ENCODE assay signal across 9 cellular contexts in genomic region chr9:68844623-68845612, GRCh38.
DNase-seq lines count a peak whose midpoint lies in the region; ATAC-seq and TF ChIP-seq lines count a peak whose summit lies in the region.
"Had no signal": no experiment of that assay in that cellular context is flagged by ENCODE, and none has a peak within 500 bp of the region (broad histone marks: within the 10 kb centered on the region; RNA-seq: fewer than 3 reads in every experiment).

No MANE protein-coding gene starts in this region.

- peaks cover 41% of the 10 kb centered on the region for H3K4me1 ChIP-seq in MM.1S (ENCODE audit: low read length)

- peak overlapping the region; percentile 83 for H3K27ac ChIP-seq in MM.1S (ENCODE audit: low read length)

- H3K9me3 Mint-ChIP-seq in activated T-cell treated with anti-CD3 and anti-CD28 coated beads, Interleukin-2, amount 50 U/mL, for 72 hours, result peaks cover 0 to 2% of the 10 kb centered on the region in 2 donors
- H3K9me3 Mint-ChIP-seq: CD8-positive, alpha-beta memory T cell had no signal

- no peaks in the 10 kb centered on the region for H3K4me1 Mint-ChIP-seq in activated T-cell treated with anti-CD3 and anti-CD28 coated beads, Interleukin-2, amount 50 U/mL, for 72 hours (ENCODE audit: low read depth)

- H3K27ac Mint-ChIP-seq in activated T-cell treated with anti-CD3 and anti-CD28 coated beads, Interleukin-2, amount 50 U/mL, for 72 hours, result no peak overlapping the region

- no peaks in the 10 kb centered on the region for H3K9me2 ChIP-seq in MM.1S (replicated peaks; ENCODE audit: insufficient read depth, low read length)

- no peaks in the 10 kb centered on the region for H3K9me3 ChIP-seq in MM.1S (replicated peaks; ENCODE audit: insufficient read depth, low read length)

- H3K4me3 Mint-ChIP-seq in activated T-cell treated with anti-CD3 and anti-CD28 coated beads, Interleukin-2, amount 50 U/mL, for 72 hours, result peak overlapping the region in 1 of 2 donors; percentile 36

- no peaks in the 10 kb centered on the region for H3K27me3 Mint-ChIP-seq in activated T-cell treated with anti-CD3 and anti-CD28 coated beads, Interleukin-2, amount 50 U/mL, for 72 hours (ENCODE audit: low read depth)

- H3K79me2 ChIP-seq in MM.1S (ENCODE audit: low read length), result 0 out of 2 replicates have a peak, but pooled peaks cover 4% of the 10 kb centered on the region

- no peaks in the 10 kb centered on the region for H4K20me1 ChIP-seq in MM.1S (ENCODE audit: insufficient read depth, low read length)

- H3K36me3 ChIP-seq in MM.1S (replicated peaks; ENCODE audit: insufficient read depth, low read length), result no peaks in the 10 kb centered on the region

- no peaks in the 10 kb centered on the region for H3K27me3 ChIP-seq in MM.1S (replicated peaks; ENCODE audit: insufficient read depth, low read length)

- H3F3A ChIP-seq in MM.1S (ENCODE audit: insufficient read depth, low read length), result peaks cover 17% of the 10 kb centered on the region

- peak overlapping the region; percentile 69 for H3K4me2 ChIP-seq in MM.1S (ENCODE audit: low read depth, low read length)

- H3K4me3 ChIP-seq in MM.1S (ENCODE audit: low read length), result peak overlapping the region; percentile 47

- ATAC-seq in GM21619 (IDR thresholded peaks at IDR 0.05; ENCODE audit: unreplicated experiment), result peak; percentile 59
- ATAC-seq in activated T-cell treated with anti-CD3 and anti-CD28 coated beads, Interleukin-2, amount 50 U/mL, for 72 hours (replicated peaks in 1 of 2), result no peak

- H3K36me3 Mint-ChIP-seq in activated T-cell treated with anti-CD3 and anti-CD28 coated beads, Interleukin-2, amount 50 U/mL, for 72 hours (ENCODE audit: insufficient read depth in 2 of 2), result no peaks in the 10 kb centered on the region

- DNase-seq in NCI-H1694 treated with DMSO at 0.1 percent for 48 hours (lab: John Stamatoyannopoulos, UW), result peak; percentile 2
- no peak for DNase-seq in NCI-H1694 (lab: John Stamatoyannopoulos, UW)
- peak; percentile 74 for DNase-seq in MM.1S
- peak; percentile 23 to 27 for DNase-seq in activated T-cell treated with anti-CD3 and anti-CD28 coated beads, Interleukin-2, amount 50 U/mL, for 72 hours
- peak; percentile 9 for DNase-seq in hepatic stellate cell (ENCODE audit: low spot score)
- DNase-seq in stimulated activated CD8-positive, alpha-beta memory T cell treated with anti-CD3 and anti-CD28 coated beads, Interleukin-4, amount 100 ng/mL, for 24 hours (ENCODE audit: low read depth), result peak; percentile 9
- DNase-seq in kidney tubule cell (ENCODE audit: low spot score), result no peak

- H2AFZ ChIP-seq in MM.1S (ENCODE audit: low read length), result peak overlapping the region; percentile 72

- peak overlapping the region; percentile 51 for H3K9ac ChIP-seq in MM.1S (ENCODE audit: low read length)

- TF ChIP-seq CTCF in MM.1S (IDR thresholded peaks at IDR 0.05; ENCODE audit: low read length), result peak; percentile 79

Comparison
In these comparisons a context has a peak if more than half of its experiments do, and no peak if none do; other contexts are left out.
1. DNase-seq: peak in NCI-H1694 treated with DMSO at 0.1 percent for 48 hours (single experiment), MM.1S (single experiment), activated T-cell treated with anti-CD3 and anti-CD28 coated beads, Interleukin-2, amount 50 U/mL, for 72 hours (2 of 2), hepatic stellate cell (single experiment) and stimulated activated CD8-positive, alpha-beta memory T cell treated with anti-CD3 and anti-CD28 coated beads, Interleukin-4, amount 100 ng/mL, for 24 hours (single experiment); none in NCI-H1694 (single experiment) and kidney tubule cell (single experiment).